Comparison of ENCODE assay signal across 18 cellular contexts in genomic region chr4:85180533-85180932, GRCh38.
DNase-seq lines count a peak whose midpoint lies in the region; ATAC-seq, FAIRE-seq and TF ChIP-seq lines count a peak whose summit lies in the region.
"Had no signal": no experiment of that assay in that cellular context is flagged by ENCODE, and none has a peak within 500 bp of the region (broad histone marks: within the 10 kb centered on the region; RNA-seq: fewer than 3 reads in every experiment).

No MANE protein-coding gene starts in this region.

- H3K23me2 ChIP-seq in H1 (ENCODE audit: low read depth, low read length), result no peaks in the 10 kb centered on the region

- WGBS in H1 (ENCODE audit: extremely low coverage in 1 of 2, insufficient coverage in 1 of 2, insufficient read length in 1 of 2, insufficient replicate concordance in 2 of 2, low coverage in 1 of 2, low lambda C conversion rate in 2 of 2, missing lambda C conversion rate in 1 of 2), 2 experiments, result 75% methylated on average over 3 of the region's 3 CpGs; no CpG with 5 or more reads in 1 of the 2 experiments
- 68% methylated on average over 3 of the region's 3 CpGs for WGBS in right cardiac atrium

- no peak overlapping the region for H3K14ac ChIP-seq in H1 (ENCODE audit: insufficient read length)

- no peaks in the 10 kb centered on the region for H3K27me3 Mint-ChIP-seq in activated CD4-positive, alpha-beta T cell treated with anti-CD3 and anti-CD28 coated beads, Interleukin-2, amount 10 ng/mL, durations not matched to agents 7 days and 5 days

- H3K4me2 ChIP-seq in OCI-LY3 (ENCODE audit: low read length) (peak overlapping the region; percentile 23), H1 (ENCODE audit: insufficient read depth in 1 of 2, low read depth in 2 of 2, low read length in 2 of 2) (no peak overlapping the region)
- H3K4me2 ChIP-seq: GM23338 had no signal

- H4K20me1 ChIP-seq in OCI-LY3 (ENCODE audit: insufficient read depth, low read length) (no peaks in the 10 kb centered on the region), H1 (replicated peaks in 1 of 2; ENCODE audit: control insufficient read depth in 1 of 2, insufficient read depth in 2 of 2, low read length in 2 of 2) (no peaks in the 10 kb centered on the region)

- no peak overlapping the region for H3K4me3 ChIP-seq in OCI-LY3 (ENCODE audit: low read length)
- no peak overlapping the region for H3K4me3 ChIP-seq in H1 (ENCODE audit: extremely low read depth in 1 of 4, insufficient read depth in 2 of 4, low read depth in 3 of 4, low read length in 4 of 4)
- H3K4me3 ChIP-seq in right cardiac atrium (ENCODE audit: low read length), result no peak overlapping the region
- H3K4me3 ChIP-seq: GM23338 had no signal

- H3K4me3 Mint-ChIP-seq in activated CD4-positive, alpha-beta T cell treated with anti-CD3 and anti-CD28 coated beads, Interleukin-2, amount 10 ng/mL, durations not matched to agents 7 days and 5 days, result no peak overlapping the region
- H3K4me3 Mint-ChIP-seq: CD14-positive monocyte; CD8-positive, alpha-beta T cell; GM23338; H9 had no signal

- H2AK5ac ChIP-seq in H1 (ENCODE audit: low read depth, low read length), result no peak overlapping the region

- H2BK15ac ChIP-seq in H1 (ENCODE audit: low read length), result no peak overlapping the region

- H3K9me3 ChIP-seq in OCI-LY3 (ENCODE audit: insufficient read depth, low read length) (no peaks in the 10 kb centered on the region), H1 (ENCODE audit: insufficient read depth in 2 of 2, low read depth in 1 of 2, low read length in 1 of 2) (no peaks in the 10 kb centered on the region), right cardiac atrium (ENCODE audit: control insufficient read depth, low read length) (no peaks in the 10 kb centered on the region)

- no peak overlapping the region for H2AFZ ChIP-seq in OCI-LY3 (ENCODE audit: low read depth, low read length)
- 0 out of 2 replicates have a peak overlapping the region, but pooled peaks have one; percentile 41 for H2AFZ ChIP-seq in H1 (ENCODE audit: low read length)
- H2AFZ ChIP-seq: GM23338 had no signal

- H3K27me3 ChIP-seq in OCI-LY3 (ENCODE audit: low read depth, low read length) (no peaks in the 10 kb centered on the region), H1 (replicated peaks in 1 of 4; ENCODE audit: control insufficient read depth in 3 of 4, extremely low read depth in 1 of 4, insufficient read depth in 3 of 4, low read length in 3 of 4) (no peaks in the 10 kb centered on the region), right cardiac atrium (ENCODE audit: control insufficient read depth, insufficient read depth) (no peaks in the 10 kb centered on the region)

- H3K36me3 ChIP-seq in OCI-LY3 (replicated peaks; ENCODE audit: low read depth, low read length) (no peaks in the 10 kb centered on the region), H1 (ENCODE audit: control insufficient read depth in 2 of 4, insufficient read depth in 4 of 4, low read length in 3 of 4) (no peaks in the 10 kb centered on the region)

- no peaks in the 10 kb centered on the region for H3K79me1 ChIP-seq in H1 (ENCODE audit: low read depth, low read length)

- H2BK12ac ChIP-seq in H1 (ENCODE audit: low read depth, low read length), result no peak overlapping the region

- no peaks in the 10 kb centered on the region for H3K4me1 Mint-ChIP-seq in activated CD4-positive, alpha-beta T cell treated with anti-CD3 and anti-CD28 coated beads, Interleukin-2, amount 10 ng/mL, durations not matched to agents 7 days and 5 days
- H3K4me1 Mint-ChIP-seq: CD14-positive monocyte, GM23338, H9 had no signal

- H3K4ac ChIP-seq in H1 (replicated peaks; ENCODE audit: insufficient read length, low read depth, low read length), result no peak overlapping the region

- no peak overlapping the region for H3K27ac Mint-ChIP-seq in activated CD4-positive, alpha-beta T cell treated with anti-CD3 and anti-CD28 coated beads, Interleukin-2, amount 10 ng/mL, durations not matched to agents 7 days and 5 days
- H3K27ac Mint-ChIP-seq: CD14-positive monocyte; CD8-positive, alpha-beta T cell; GM23338; H9 had no signal

- no peaks in the 10 kb centered on the region for H3K36me3 Mint-ChIP-seq in activated CD4-positive, alpha-beta T cell treated with anti-CD3 and anti-CD28 coated beads, Interleukin-2, amount 10 ng/mL, durations not matched to agents 7 days and 5 days (ENCODE audit: low read depth)
- H3K36me3 Mint-ChIP-seq: CD14-positive monocyte; CD8-positive, alpha-beta T cell had no signal

- POLR2A ChIA-PET in H1 (lab: Charles Lee; ENCODE audit: partially characterized antibody), result no interaction called here
- POLR2A ChIA-PET in activated CD4-positive, alpha-beta T cell treated with anti-CD3 and anti-CD28 coated beads, Interleukin-2, amount 10 ng/mL, durations not matched to agents 7 days and 5 days (lab: Charles Lee), result no interaction called here

- H3K18ac ChIP-seq in H1 (ENCODE audit: extremely low read depth, low read length), result no peak overlapping the region

- H3K9me3 Mint-ChIP-seq in activated CD4-positive, alpha-beta T cell treated with anti-CD3 and anti-CD28 coated beads, Interleukin-2, amount 10 ng/mL, durations not matched to agents 7 days and 5 days, result no peaks in the 10 kb centered on the region
- H3K9me3 Mint-ChIP-seq: CD8-positive, alpha-beta T cell; GM23338; H9 had no signal

- H3K79me2 ChIP-seq in OCI-LY3 (ENCODE audit: low read length) (no peaks in the 10 kb centered on the region), H1 (ENCODE audit: control insufficient read depth in 1 of 2, insufficient read depth in 2 of 2, low read length in 2 of 2) (no peaks in the 10 kb centered on the region)

- FAIRE-seq in H1 (lab: Jason Lieb, UNC), result no peak
- FAIRE-seq: A204.1, G401.6, GM12891 had no signal

- intact Hi-C loops in right cardiac atrium (cut with DNase I), result no loop called here

- DNase-seq in NOMO-1 treated with DMSO at 0.1 percent for 48 hours (lab: John Stamatoyannopoulos, UW; ENCODE audit: unreplicated experiment) (peak; percentile 11), NOMO-1 treated with dmso at 0.1 percent for 144 hours (lab: John Stamatoyannopoulos, UW; ENCODE audit: unreplicated experiment) (no peak), H1 (ENCODE audit: low read depth in 1 of 2, low spot score in 2 of 2) (no peak), right cardiac atrium (no peak), NCI-H446 (lab: John Stamatoyannopoulos, UW) (no peak)
- no peak for DNase-seq in activated CD4-positive, alpha-beta T cell treated with anti-CD3 and anti-CD28 coated beads, Interleukin-2, amount 10 ng/mL, durations not matched to agents 7 days and 5 days
- DNase-seq: CD8-positive, alpha-beta T cell; COR-L47; DMS79 treated with DMSO at 0.1 percent for 48 hours; EL; H9; IMR-90 had no signal

- no peak for TF ChIP-seq RAD21 in H1 (IDR thresholded peaks at IDR 0.05 in 1 of 2, conservative IDR thresholded peaks at IDR 0.05 in 1 of 2; ENCODE audit: low read depth in 2 of 2, low read length in 2 of 2)

- H3K4me1 ChIP-seq in OCI-LY3 (ENCODE audit: low read length) (peaks cover 6% of the 10 kb centered on the region), H1 (replicated peaks in 1 of 4; ENCODE audit: control insufficient read depth in 3 of 4, insufficient read depth in 4 of 4, low read length in 3 of 4) (no peaks in the 10 kb centered on the region), right cardiac atrium (ENCODE audit: control insufficient read depth, insufficient read depth, low read length) (no peaks in the 10 kb centered on the region)

- no peak overlapping the region for H4K5ac ChIP-seq in H1 (ENCODE audit: insufficient read length, low read depth, low read length)

- H3K27ac ChIP-seq in OCI-LY3 (ENCODE audit: low read length), result no peak overlapping the region
- no peak overlapping the region for H3K27ac ChIP-seq in H1 (ENCODE audit: low read depth, low read length)
- H3K27ac ChIP-seq in right cardiac atrium (ENCODE audit: low read length), result no peak overlapping the region

- TF ChIP-seq POLR2A in H1 (IDR thresholded peaks at IDR 0.05; ENCODE audit: control extremely low read depth in 1 of 2, low read depth in 2 of 2, low read length in 2 of 2), result no peak

- ATAC-seq in right cardiac atrium, result no peak
- ATAC-seq: CD8-positive, alpha-beta T cell; GM23338 had no signal

- H2BK20ac ChIP-seq in H1 (ENCODE audit: low read length), result no peak overlapping the region

- no peak overlapping the region for H4K8ac ChIP-seq in H1 (ENCODE audit: extremely low read depth, insufficient read depth, low read length)

- H2BK120ac ChIP-seq in H1 (replicated peaks; ENCODE audit: low read depth, low read length), result no peak overlapping the region

- no peak overlapping the region for H3K56ac ChIP-seq in H1 (replicated peaks; ENCODE audit: insufficient read length, low read depth, low read length)

- CTCF ChIA-PET in H1 (lab: Charles Lee; ENCODE audit: partially characterized antibody), result interaction anchor here (1.5 kb wide), 1 partner anchor 32 kb away, joined by 11 read pairs; no protein-coding TSS in a partner anchor
- CTCF ChIA-PET in activated CD4-positive, alpha-beta T cell treated with anti-CD3 and anti-CD28 coated beads, Interleukin-2, amount 10 ng/mL, durations not matched to agents 7 days and 5 days (lab: Charles Lee), result no interaction called here

- TF ChIP-seq CTCF in OCI-LY3 (IDR thresholded peaks at IDR 0.05; ENCODE audit: low read depth, low read length), result no peak
- TF ChIP-seq CTCF in H1 (IDR thresholded peaks at IDR 0.05; ENCODE audit: control extremely low read depth in 1 of 3, insufficient read depth in 1 of 3, low read depth in 1 of 3, low read length in 3 of 3), result no peak

- no peak for TF ChIP-seq EP300 in H1 (IDR thresholded peaks at IDR 0.05; ENCODE audit: borderline replicate concordance in 1 of 2, low read depth in 2 of 2, low read length in 2 of 2)

- no peak overlapping the region for H2BK5ac ChIP-seq in H1 (ENCODE audit: low read depth, low read length)

- H3K23ac ChIP-seq in H1 (ENCODE audit: insufficient read length), result no peak overlapping the region

- H4K91ac ChIP-seq in H1 (replicated peaks; ENCODE audit: insufficient read length, low read length), result no peak overlapping the region

- H3K9ac ChIP-seq in OCI-LY3 (ENCODE audit: low read length) (no peak overlapping the region), H1 (replicated peaks in 1 of 4; ENCODE audit: extremely low read depth in 1 of 4, low read depth in 3 of 4, low read length in 3 of 4) (no peak overlapping the region)

TF ChIP-seq in H1, 55 proteins besides CTCF, POLR2A, EP300 and RAD21 (continues in another document):
- TF ChIP-seq CBX5 (IDR thresholded peaks at IDR 0.05; ENCODE audit: low read depth, low read length), result no peak
- no peak for TF ChIP-seq POU5F1 (IDR thresholded peaks at IDR 0.05; ENCODE audit: low read depth, low read length)
- TF ChIP-seq PHF8 (conservative IDR thresholded peaks at IDR 0.05; ENCODE audit: low read depth, low read length), result no peak
- no peak for TF ChIP-seq HDAC6 (IDR thresholded peaks at IDR 0.05; ENCODE audit: low read depth, low read length)
- no peak for TF ChIP-seq CEBPB (IDR thresholded peaks at IDR 0.05; ENCODE audit: low read depth, low read length)
- no peak for TF ChIP-seq GTF2F1 (IDR thresholded peaks at IDR 0.05; ENCODE audit: borderline replicate concordance, low read depth, low read length)
- TF ChIP-seq KDM4A (IDR thresholded peaks at IDR 0.05; ENCODE audit: low read depth, low read length, severe bottlenecking), result no peak
- no peak for TF ChIP-seq TCF12 (IDR thresholded peaks at IDR 0.05; ENCODE audit: low read depth, low read length)
- no peak for TF ChIP-seq SIX5 (IDR thresholded peaks at IDR 0.05; ENCODE audit: low read depth, low read length)
